9 cellular contexts compared by ENCODE assay signal in genomic region chr1:31062867-31063380, GRCh38. TPM values are rescaled to one million over a fixed set of nuclear protein-coding genes. Genes with fewer than 3 reads are reported as not detected.
A peak's percentile ranks its signal among the peaks of the same experiment; 100 is the strongest.
DNase-seq lines count a peak whose midpoint lies in the region; ATAC-seq and TF ChIP-seq lines count a peak whose summit lies in the region.
"Had no signal": no experiment of that assay in that cellular context is flagged by ENCODE, and none has a peak within 500 bp of the region (broad histone marks: within the 10 kb centered on the region; RNA-seq: fewer than 3 reads in every experiment).

No MANE protein-coding gene starts in this region.

- no peaks in the 10 kb centered on the region for H3K9me3 ChIP-seq in PC-9 (ENCODE audit: insufficient read depth, low read depth)

- peak overlapping the region; percentile 100 for H3K4me3 Mint-ChIP-seq in progenitor cell of endocrine pancreas (ENCODE audit: low read depth)

- H3K9me2 ChIP-seq in PC-9 (ENCODE audit: insufficient read depth) = no peaks in the 10 kb centered on the region

- H3K4me1 Mint-ChIP-seq in progenitor cell of endocrine pancreas (ENCODE audit: low read depth) = peaks cover 20% of the 10 kb centered on the region

- peaks cover 23% of the 10 kb centered on the region for H3K4me1 ChIP-seq in PC-9 (replicated peaks; ENCODE audit: insufficient read depth)

- ATAC-seq in GM21529 (IDR thresholded peaks at IDR 0.05; ENCODE audit: unreplicated experiment) = no peak

- H3K36me3 ChIP-seq in PC-9 (ENCODE audit: low read depth) (peaks cover 20% of the 10 kb centered on the region), H7 (replicated peaks; ENCODE audit: control insufficient read depth, insufficient read depth, low read length) (peaks cover 6% of the 10 kb centered on the region)

- H3K27ac ChIP-seq in PC-9 = no peak overlapping the region

- no TSS peak for BruUV-seq in PC-9 (replicated peaks; lab: Mats Ljungman, UMichigan)

- H3K4me3 ChIP-seq in GM12864 (ENCODE audit: low read depth, low read length) (peak overlapping the region; percentile 85), PC-9 (peak overlapping the region; percentile 85), epithelial cell of esophagus (ENCODE audit: low read length) (peak overlapping the region; percentile 99), H7 (ENCODE audit: insufficient read depth, low read depth, low read length) (no peak overlapping the region)

- DNase-seq in GM12864 (ENCODE audit: low read depth) = no peak
- no peak for DNase-seq in PC-9
- DNase-seq in epithelial cell of esophagus (ENCODE audit: low read depth) = no peak
- no peak for DNase-seq in progenitor cell of endocrine pancreas (ENCODE audit: low spot score, unreplicated experiment)
- no peak for DNase-seq in NCI-H1048 (lab: John Stamatoyannopoulos, UW)
- no peak for DNase-seq in activated effector memory CD4-positive, alpha-beta T cell treated with Interleukin-2 at 50 U/mL for 16 hours
- DNase-seq in H7 = no peak
- DNase-seq: activated CD8-positive, alpha-beta memory T cell treated with anti-CD3 and anti-CD28 coated beads for 24 hours had no signal

- peaks cover 15% of the 10 kb centered on the region for H3K36me3 Mint-ChIP-seq in progenitor cell of endocrine pancreas (ENCODE audit: insufficient read depth)

- no peak for TF ChIP-seq CTCF in GM12864 (IDR thresholded peaks at IDR 0.05; ENCODE audit: low read depth, low read length, missing control alignments)
- TF ChIP-seq CTCF in PC-9 (conservative IDR thresholded peaks at IDR 0.05) = no peak
- no peak for TF ChIP-seq CTCF in epithelial cell of esophagus (IDR thresholded peaks at IDR 0.05; ENCODE audit: insufficient read depth, low read depth, low read length, missing control alignments)
- TF ChIP-seq CTCF in progenitor cell of endocrine pancreas (IDR thresholded peaks at IDR 0.05; ENCODE audit: unreplicated experiment) = no peak

- H3K79me2 ChIP-seq in PC-9 (ENCODE audit: low read depth) = peaks cover 76% of the 10 kb centered on the region

- H3K27me3 Mint-ChIP-seq in progenitor cell of endocrine pancreas = no peaks in the 10 kb centered on the region

- peaks cover 5% of the 10 kb centered on the region; the same call in 1 of the 2 replicates for H3F3A ChIP-seq in PC-9 (ENCODE audit: insufficient read depth, low read depth)

- peak overlapping the region; percentile 95 for H3K4me2 ChIP-seq in PC-9

- H2AFZ ChIP-seq in PC-9 = no peak overlapping the region

- H3K27me3 ChIP-seq in PC-9 (ENCODE audit: insufficient read depth, low read depth) (no peaks in the 10 kb centered on the region), H7 (ENCODE audit: control insufficient read depth, insufficient read depth, low read length) (no peaks in the 10 kb centered on the region)

- intact Hi-C loops in PC-9 (cut with micrococcal nuclease; ENCODE audit: unreplicated experiment) = no loop called here

- no peaks in the 10 kb centered on the region for H3K9me3 Mint-ChIP-seq in progenitor cell of endocrine pancreas (ENCODE audit: low read depth)

- peak overlapping the region; percentile 91 for H3K27ac Mint-ChIP-seq in progenitor cell of endocrine pancreas

- POLR2A ChIA-PET in PC-9 (lab: Charles Lee; ENCODE audit: unreplicated experiment) = interaction anchor here (0.5 kb wide), 1 partner anchor 999 kb away, joined by 12 read pairs; no protein-coding TSS in a partner anchor

- peaks cover 63% of the 10 kb centered on the region for H4K20me1 ChIP-seq in PC-9 (ENCODE audit: insufficient read depth)

- CTCF ChIA-PET in PC-9 (lab: Charles Lee) = no interaction called here

RNA-seq across cellular contexts. Expression of gene PUM1, which starts 2.6 kb away (rescaled TPM):
- total RNA-seq in PC-9 (2021) (99.2 and 117 TPM in 2 replicates), progenitor cell of endocrine pancreas (244 and 249 TPM in 2 replicates)
- 105 and 115 TPM in 2 replicates for total RNA-seq in H7 (2014; rRNA removed; shearing (Covaris generic))
